Comparison of ENCODE assay signal across 8 cellular contexts in genomic region chrX:17689971-17690409, GRCh38. TPM values are rescaled to one million over a fixed set of nuclear protein-coding genes. Genes with fewer than 3 reads are reported as not detected.
DNase-seq lines count a peak whose midpoint lies in the region; ATAC-seq and TF ChIP-seq lines count a peak whose summit lies in the region.

No MANE protein-coding gene starts in this region.

- POLR2A ChIA-PET in WTC11 (lab: Charles Lee), result no interaction called here
- POLR2A ChIA-PET in naive thymus-derived CD8-positive, alpha-beta T cell (lab: Charles Lee), result no interaction called here

- ATAC-seq in HG02610 (IDR thresholded peaks at IDR 0.05; ENCODE audit: unreplicated experiment) (peak; percentile 43), WTC11 (peak; percentile 69), esophagus mucosa (peak; percentile 79)
- peak; percentile 67 to 76 for ATAC-seq in naive thymus-derived CD8-positive, alpha-beta T cell

- H3K36me3 Mint-ChIP-seq in WTC11, result no peaks in the 10 kb centered on the region
- H3K36me3 Mint-ChIP-seq in naive thymus-derived CD8-positive, alpha-beta T cell, result no peaks in the 10 kb centered on the region

- H3K27ac Mint-ChIP-seq in WTC11, result no peak overlapping the region
- peak overlapping the region in 1 of 10 donors; percentile 50 for H3K27ac Mint-ChIP-seq in naive thymus-derived CD8-positive, alpha-beta T cell

- no peaks in the 10 kb centered on the region for H3K9me3 Mint-ChIP-seq in WTC11
- H3K9me3 Mint-ChIP-seq in naive thymus-derived CD8-positive, alpha-beta T cell, result no peaks in the 10 kb centered on the region

- TF ChIP-seq CTCF in WTC11 (IDR thresholded peaks at IDR 0.05), result no peak

- DNase-seq in activated CD8-positive, alpha-beta memory T cell treated with anti-CD3 and anti-CD28 coated beads, Interleukin-2, amount 50 U/mL, for 1 hour (ENCODE audit: extremely low read depth), result peak; percentile 10
- DNase-seq in activated CD8-positive, alpha-beta memory T cell treated with anti-CD3 and anti-CD28 coated beads for 24 hours, result no peak
- peak; percentile 47 for DNase-seq in NCI-H2171 treated with DMSO at 0.1 percent for 48 hours (lab: John Stamatoyannopoulos, UW)
- DNase-seq in WTC11 (ENCODE audit: low spot score), result peak; percentile 15
- DNase-seq in naive thymus-derived CD8-positive, alpha-beta T cell, result peak in 8 of 10 donors; percentile 1 to 64 (median 33)
- DNase-seq in UCSD-AML1 (lab: John Stamatoyannopoulos, UW; ENCODE audit: unreplicated experiment), result no peak

- H3K4me1 Mint-ChIP-seq in WTC11, result peaks cover 21% of the 10 kb centered on the region
- H3K4me1 Mint-ChIP-seq in naive thymus-derived CD8-positive, alpha-beta T cell, result peaks cover 0 to 7% (median 3%) of the 10 kb centered on the region in 4 donors

- no peaks in the 10 kb centered on the region for H3K27me3 Mint-ChIP-seq in WTC11 (ENCODE audit: low read depth)
- no peaks in the 10 kb centered on the region for H3K27me3 Mint-ChIP-seq in naive thymus-derived CD8-positive, alpha-beta T cell

- H3K4me3 Mint-ChIP-seq in WTC11, result no peak overlapping the region
- H3K4me3 Mint-ChIP-seq in naive thymus-derived CD8-positive, alpha-beta T cell, result no peak overlapping the region

- CTCF ChIA-PET in WTC11 (lab: Charles Lee), result interaction anchor here (0.6 kb wide), 1 partner anchor 261 kb away, joined by 3 read pairs; no protein-coding TSS in a partner anchor

TF ChIP-seq in WTC11, 78 proteins besides CTCF, POLR2A, EP300 and RAD21:
- TF ChIP-seq NR3C1 (CRISPR knock-in tag; conservative IDR thresholded peaks at IDR 0.05; ENCODE audit: low read depth) (no peak), SP1 (CRISPR knock-in tag; conservative IDR thresholded peaks at IDR 0.05) (no peak), MYBL2 (CRISPR knock-in tag; IDR thresholded peaks at IDR 0.05) (no peak), ATF6 (CRISPR knock-in tag; IDR thresholded peaks at IDR 0.05) (no peak), FOXJ3 (CRISPR knock-in tag; IDR thresholded peaks at IDR 0.05; ENCODE audit: borderline replicate concordance) (no peak), GTF2I (CRISPR knock-in tag; conservative IDR thresholded peaks at IDR 0.05) (no peak), ATF2 (CRISPR knock-in tag; IDR thresholded peaks at IDR 0.05; ENCODE audit: borderline replicate concordance, low read depth) (no peak), MLX (CRISPR knock-in tag; IDR thresholded peaks at IDR 0.05) (no peak), ETV6 (CRISPR knock-in tag; IDR thresholded peaks at IDR 0.05) (no peak), MAX (CRISPR knock-in tag; IDR thresholded peaks at IDR 0.05) (no peak)

RNA-seq across cellular contexts. Expression of gene SCML1, which starts 47.3 kb away (rescaled TPM):
- total RNA-seq in WTC11 (2021), result 1.5 to 2.3 TPM (median 1.8 TPM) in 3 replicates
- 4.8 TPM for total RNA-seq in esophagus mucosa
- total RNA-seq in naive thymus-derived CD8-positive, alpha-beta T cell, result 10 to 100 TPM; 30.1 to 32.6 TPM
- 1 to 10 TPM; 6.0 to 7.1 (median 6.1) TPM for polyA plus RNA-seq in naive thymus-derived CD8-positive, alpha-beta T cell

Comparison
In these comparisons a context has a peak if more than half of its experiments do, and no peak if none do; other contexts are left out.
1. DNase-seq: peak in activated CD8-positive, alpha-beta memory T cell treated with anti-CD3 and anti-CD28 coated beads, Interleukin-2, amount 50 U/mL, for 1 hour (single experiment), NCI-H2171 treated with DMSO at 0.1 percent for 48 hours (single experiment), WTC11 (single experiment) and naive thymus-derived CD8-positive, alpha-beta T cell (8 of 10); none in activated CD8-positive, alpha-beta memory T cell treated with anti-CD3 and anti-CD28 coated beads for 24 hours (single experiment) and UCSD-AML1 (single experiment).
2. Peak in every context shown above with its lines, with median percentiles within 50 percentile points of each other: ATAC-seq.